ENCODE assay signal across 19 cellular contexts in genomic region chr10:947051-947450, GRCh38.
"Had no signal": no experiment of that assay in that cellular context is flagged by ENCODE, and none has a peak within 500 bp of the region (broad histone marks: within the 10 kb centered on the region; RNA-seq: fewer than 3 reads in every experiment).

No MANE protein-coding gene starts in this region.

- H3K4me3 ChIP-seq: cardiac muscle cell, esophagus squamous epithelium, left ventricle myocardium inferior, mucosa of descending colon, skin epidermis had no signal

- H3K27ac Mint-ChIP-seq: activated CD8-positive, alpha-beta memory T cell treated with anti-CD3 and anti-CD28 coated beads, Interleukin-2, amount 10 ng/mL, durations not matched to agents 7 days and 5 days; activated naive CD4-positive, alpha-beta T cell treated with anti-CD3 and anti-CD28 coated beads, Interleukin-2, amount 50 U/mL, for 24 hours; activated T-cell treated with anti-CD3 and anti-CD28 coated beads, Interleukin-2, amount 50 U/mL, for 24 hours; memory B cell; naive thymus-derived CD4-positive, alpha-beta T cell had no signal

- H3K9ac ChIP-seq: parathyroid adenoma had no signal

- H3K9me3 Mint-ChIP-seq: activated naive CD4-positive, alpha-beta T cell treated with anti-CD3 and anti-CD28 coated beads, Interleukin-2, amount 50 U/mL, for 24 hours; activated T-cell treated with anti-CD3 and anti-CD28 coated beads, Interleukin-2, amount 50 U/mL, for 24 hours; memory B cell; naive thymus-derived CD4-positive, alpha-beta T cell had no signal

- H2AFZ ChIP-seq: parathyroid adenoma had no signal

- H3K4me1 ChIP-seq: left ventricle myocardium inferior, parathyroid adenoma had no signal

- H3K27ac ChIP-seq: cardiac muscle cell, left ventricle myocardium inferior, parathyroid adenoma, skin epidermis had no signal

- H3K79me2 ChIP-seq: parathyroid adenoma had no signal

- H3K9me3 ChIP-seq: esophagus squamous epithelium, left ventricle myocardium inferior, mucosa of descending colon had no signal

- H3K27me3 ChIP-seq: cardiac muscle cell, esophagus squamous epithelium had no signal

- H3K36me3 Mint-ChIP-seq: activated CD8-positive, alpha-beta memory T cell treated with anti-CD3 and anti-CD28 coated beads, Interleukin-2, amount 10 ng/mL, durations not matched to agents 7 days and 5 days; memory B cell; naive thymus-derived CD4-positive, alpha-beta T cell had no signal

- FAIRE-seq: colon, endometrium had no signal

- ATAC-seq: activated CD8-positive, alpha-beta memory T cell treated with anti-CD3 and anti-CD28 coated beads, Interleukin-2, amount 10 ng/mL, durations not matched to agents 7 days and 5 days; mucosa of descending colon; naive thymus-derived CD4-positive, alpha-beta T cell; stimulated activated naive CD8-positive, alpha-beta T cell treated with anti-CD3 and anti-CD28 coated beads, Interleukin-15, Interleukin-2, amounts not matched to agents 100 U/mL and 50 U/mL, for 24 hours had no signal

- DNase-seq: activated CD4-positive, alpha-beta T cell treated with anti-CD3 and anti-CD28 coated beads for 1 hour; activated CD4-positive, alpha-beta T cell treated with anti-CD3 and anti-CD28 coated beads, Interleukin-2, amount 50 U/mL, for 48 hours; activated CD8-positive, alpha-beta memory T cell treated with anti-CD3 and anti-CD28 coated beads, Interleukin-2, amount 10 ng/mL, durations not matched to agents 7 days and 5 days; activated T-cell treated with anti-CD3 and anti-CD28 coated beads, Interleukin-2, amount 50 U/mL, for 24 hours; esophagus squamous epithelium; left ventricle myocardium inferior; mucosa of descending colon; naive thymus-derived CD4-positive, alpha-beta T cell; stimulated activated CD4-positive, alpha-beta T cell treated with anti-CD3 and anti-CD28 coated beads, Interleukin-15, amount 100 ng/mL, for 24 hours; stimulated activated CD4-positive, alpha-beta T cell treated with anti-CD3 and anti-CD28 coated beads, Interleukin-4, amount 100 ng/mL, for 1 hour; stimulated activated naive CD8-positive, alpha-beta T cell treated with anti-CD3 and anti-CD28 coated beads, Interleukin-15, Interleukin-2, amounts not matched to agents 100 U/mL and 50 U/mL, for 24 hours; trophoblast cell had no signal

- H3K36me3 ChIP-seq: cardiac muscle cell, esophagus squamous epithelium, left ventricle myocardium inferior had no signal
